Comparison of ENCODE assay signal across 7 cellular contexts in the genomic region with DNA sequence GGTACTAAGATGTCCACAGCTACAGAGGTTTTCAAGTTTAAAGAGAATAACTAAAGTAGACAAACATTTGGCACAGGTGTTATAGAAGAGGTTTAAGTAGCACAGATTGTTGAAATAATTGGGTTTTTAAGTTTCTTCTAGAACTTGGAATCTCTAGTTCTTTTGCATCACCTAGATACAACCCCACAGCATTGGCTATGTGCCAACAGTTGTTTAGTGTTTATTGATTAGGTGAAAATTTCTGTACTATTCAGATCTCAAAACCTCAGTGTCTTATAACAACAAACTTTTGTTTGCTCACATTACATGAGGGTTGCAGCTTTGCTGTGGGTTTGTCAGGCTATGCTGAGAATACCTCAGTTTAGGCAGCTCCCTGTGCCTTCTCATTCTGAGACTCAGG.
"Had no signal": no experiment of that assay in that cellular context is flagged by ENCODE, and none has a peak within 500 bp of the region (broad histone marks: within the 10 kb centered on the region; RNA-seq: fewer than 3 reads in every experiment).

No MANE protein-coding gene starts in this region.

- H3K27ac ChIP-seq: GM23248, HL-60 had no signal

- H3K4me3 ChIP-seq: GM23248, HAP-1 had no signal

- H3K36me3 ChIP-seq: HAP-1 had no signal

- H3K4me1 ChIP-seq: HAP-1 had no signal

- DNase-seq: GM23248, GOT3, H7, HFFc6, KG1 had no signal

- H3K9me3 ChIP-seq: HAP-1 had no signal
